In genomic region chr20:41989039-41989679, GRCh38 we compare ENCODE assay signal across 27 cellular contexts.
"Had no signal": no experiment of that assay in that cellular context is flagged by ENCODE, and none has a peak within 500 bp of the region (broad histone marks: within the 10 kb centered on the region; RNA-seq: fewer than 3 reads in every experiment).

No MANE protein-coding gene starts in this region.

- H3K9ac ChIP-seq: parathyroid adenoma had no signal

- H3K79me2 ChIP-seq: parathyroid adenoma had no signal

- DNase-seq: naive thymus-derived CD8-positive, alpha-beta T cell; nephron progenitor cell; nucleus accumbens; ovary; posterior cingulate gyrus; psoas muscle; right cardiac atrium; stimulated activated CD4-positive, alpha-beta T cell treated with anti-CD3 and anti-CD28 coated beads, Interleukin-15, amount 100 ng/mL, for 24 hours; stimulated activated CD4-positive, alpha-beta T cell treated with anti-CD3 and anti-CD28 coated beads, Interleukin-2, amount 100 ng/mL, for 24 hours; stimulated activated CD4-positive, alpha-beta T cell treated with anti-CD3 and anti-CD28 coated beads, Interleukin-2, amount 100 ng/mL, for 48 hours; stimulated activated CD4-positive, alpha-beta T cell treated with anti-CD3 and anti-CD28 coated beads, Interleukin-4, amount 100 ng/mL, for 24 hours; stimulated activated naive B cell treated with anti-CD40 and anti-IgM and Interleukin-4, amounts not matched to agents 10 μg/mL and 1 μg/mL and 100 μg/mL, for 72 hours; stimulated activated naive CD4-positive, alpha-beta T cell treated with Interleukin-2 at 50 U/mL for 16 hours; stomach; thyroid gland; trophoblast cell; upper lobe of left lung had no signal

- H3K4me1 ChIP-seq: parathyroid adenoma, psoas muscle, stomach, thyroid gland, tibial nerve, upper lobe of left lung, vagina had no signal

- H2AFZ ChIP-seq: parathyroid adenoma had no signal

- FAIRE-seq: urothelium cell line had no signal

- H3K27ac ChIP-seq: neutrophil, ovary, parathyroid adenoma, psoas muscle, skin epidermis, stomach, thoracic aorta, thyroid gland, tibial nerve, upper lobe of left lung, vagina had no signal

- H3K4me3 ChIP-seq: ovary, psoas muscle, skin epidermis, stomach, thoracic aorta, thyroid gland, tibial nerve, upper lobe of left lung, vagina had no signal

- H3K36me3 ChIP-seq: neutrophil, ovary, stomach, thoracic aorta, thyroid gland, tibial nerve, upper lobe of left lung, vagina had no signal

- H3K9me3 ChIP-seq: neutrophil, ovary, psoas muscle, thoracic aorta, thyroid gland, upper lobe of left lung, vagina had no signal

- ATAC-seq: naive thymus-derived CD8-positive, alpha-beta T cell; natural killer cell treated with Interleukin-12 subunit alpha and Interleukin-12 subunit beta and Interleukin-15 and Interleukin-18, amount 100 ng/mL, for 72 hours; psoas muscle; sciatic nerve; stimulated activated effector memory CD8-positive, alpha-beta T cell treated with anti-CD3 and anti-CD28 coated beads, Interleukin-12 subunit alpha, Interleukin-12 subunit beta, amount 100 ng/mL, for 72 hours; stimulated activated naive B cell treated with anti-CD40 and anti-IgM and Interleukin-4, amounts not matched to agents 10 μg/mL and 1 μg/mL and 100 μg/mL, for 72 hours had no signal

- H3K27me3 ChIP-seq: neutrophil, ovary, thyroid gland, tibial nerve, upper lobe of left lung, vagina had no signal
